In the genomic region with DNA sequence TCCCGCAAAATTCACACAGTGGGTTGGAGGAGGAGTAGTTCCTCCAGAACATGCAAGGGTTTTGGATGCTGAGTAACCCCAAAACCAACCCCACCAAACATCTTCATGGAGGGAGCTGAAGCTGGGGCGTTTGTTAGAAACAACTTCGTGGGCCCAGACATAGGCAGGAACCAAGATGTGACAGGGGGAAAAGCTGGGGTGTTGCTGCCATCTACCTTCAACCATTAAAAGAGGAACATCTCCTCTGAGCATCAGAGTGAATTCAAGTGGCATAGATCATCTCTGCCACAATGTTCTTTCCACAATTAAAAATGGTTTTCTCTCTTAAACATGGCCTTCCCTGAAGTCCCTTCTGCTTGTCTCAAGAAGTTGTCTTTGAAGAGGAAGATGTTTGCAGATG, we compare ENCODE assay signal across 13 cellular contexts. TPM values are rescaled to one million over a fixed set of nuclear protein-coding genes. Genes with fewer than 3 reads are reported as not detected.
DNase-seq lines count a peak whose midpoint lies in the region; ATAC-seq, FAIRE-seq and TF ChIP-seq lines count a peak whose summit lies in the region.
"Had no signal": no experiment of that assay in that cellular context is flagged by ENCODE, and none has a peak within 500 bp of the region (broad histone marks: within the 10 kb centered on the region; RNA-seq: fewer than 3 reads in every experiment).

No MANE protein-coding gene starts in this region.

- 77% methylated on average over 3 of the region's 3 CpGs for WGBS in suprapubic skin

- peaks cover 20% of the 10 kb centered on the region for H3K36me3 Mint-ChIP-seq in CD4-positive, CD25-positive, alpha-beta regulatory T cell

- H3K27me3 Mint-ChIP-seq in CD4-positive, CD25-positive, alpha-beta regulatory T cell = no peaks in the 10 kb centered on the region

- DNase-seq in CD4-positive, CD25-positive, alpha-beta regulatory T cell = peak in 2 of 3 donors; percentile 41 to 43
- DNase-seq in GM12865 (ENCODE audit: low read depth) (peak; percentile 44), KBM-7 (peak; percentile 49), bronchial epithelial cell (ENCODE audit: low read depth) (peak; percentile 21), suprapubic skin (ENCODE audit: low spot score in 2 of 2) (no peak), NCI-H748 treated with DMSO at 0.1 percent for 48 hours (lab: John Stamatoyannopoulos, UW) (no peak)
- DNase-seq: activated CD4-positive, CD25-positive, alpha-beta regulatory T cell treated with anti-CD3 and anti-CD28 coated beads, Interleukin-2, amount 50 U/mL, for 72 hours; GOT3 had no signal

- TF ChIP-seq EP300 in suprapubic skin (IDR thresholded peaks at IDR 0.05) = no peak

- peaks cover 0 to 1% (median 0%) of the 10 kb centered on the region in 7 donors for H3K9me3 Mint-ChIP-seq in CD4-positive, CD25-positive, alpha-beta regulatory T cell

- ATAC-seq in CD4-positive, CD25-positive, alpha-beta regulatory T cell (ENCODE audit: low read depth in 2 of 2) = peak; percentile 37 to 39
- ATAC-seq in HG03135 (IDR thresholded peaks at IDR 0.05; ENCODE audit: unreplicated experiment) = no peak
- ATAC-seq in GM19452 (IDR thresholded peaks at IDR 0.05; ENCODE audit: unreplicated experiment) = no peak

- no peak overlapping the region for H3K4me3 ChIP-seq in CD4-positive, CD25-positive, alpha-beta regulatory T cell (ENCODE audit: low read depth, low read length)
- no peak overlapping the region for H3K4me3 ChIP-seq in GM12865 (ENCODE audit: low read depth, low read length)
- no peak overlapping the region for H3K4me3 ChIP-seq in bronchial epithelial cell (ENCODE audit: low read depth, low read length)
- H3K4me3 ChIP-seq in suprapubic skin = no peak overlapping the region
- H3K4me3 ChIP-seq: hepatocyte, vagina had no signal

- H3K27ac ChIP-seq in CD4-positive, CD25-positive, alpha-beta regulatory T cell (ENCODE audit: insufficient read depth, low read length, poor library complexity, severe bottlenecking) = no peak overlapping the region
- no peak overlapping the region for H3K27ac ChIP-seq in suprapubic skin
- H3K27ac ChIP-seq: vagina had no signal

- in situ Hi-C loops in KBM-7 (cut with MboI; ENCODE audit: low pct_unique_long_range_greater_than_20kb, low sequenced_read_pairs) = no loop called here

- no peaks in the 10 kb centered on the region for H3K4me1 ChIP-seq in CD4-positive, CD25-positive, alpha-beta regulatory T cell (ENCODE audit: control insufficient read depth, insufficient read depth, low read length, poor library complexity, severe bottlenecking)
- no peaks in the 10 kb centered on the region for H3K4me1 ChIP-seq in suprapubic skin
- H3K4me1 ChIP-seq: vagina had no signal

- H3K27me3 ChIP-seq in CD4-positive, CD25-positive, alpha-beta regulatory T cell (ENCODE audit: control insufficient read depth, insufficient read depth, low read length) = no peaks in the 10 kb centered on the region
- H3K27me3 ChIP-seq in bronchial epithelial cell (ENCODE audit: control insufficient read depth, insufficient read depth, low read length) = no peaks in the 10 kb centered on the region
- no peaks in the 10 kb centered on the region for H3K27me3 ChIP-seq in suprapubic skin
- H3K27me3 ChIP-seq: hepatocyte, vagina had no signal

- peaks cover 33 to 53% (median 44%) of the 10 kb centered on the region in 4 donors for H3K4me1 Mint-ChIP-seq in CD4-positive, CD25-positive, alpha-beta regulatory T cell

- H3K36me3 ChIP-seq in CD4-positive, CD25-positive, alpha-beta regulatory T cell (ENCODE audit: control insufficient read depth, insufficient read depth, low read length) = no peaks in the 10 kb centered on the region
- no peaks in the 10 kb centered on the region for H3K36me3 ChIP-seq in bronchial epithelial cell (ENCODE audit: control insufficient read depth, insufficient read depth, low read length)
- H3K36me3 ChIP-seq in suprapubic skin = no peaks in the 10 kb centered on the region
- H3K36me3 ChIP-seq: vagina had no signal

- H3K4me3 Mint-ChIP-seq in CD4-positive, CD25-positive, alpha-beta regulatory T cell = no peak overlapping the region

- peak overlapping the region in 2 of 3 donors; percentile 21 to 36 for H3K27ac Mint-ChIP-seq in CD4-positive, CD25-positive, alpha-beta regulatory T cell

- no peak for FAIRE-seq in bronchial epithelial cell (lab: Jason Lieb, UNC)
- FAIRE-seq: G401.6 had no signal

- no peak for TF ChIP-seq POLR2A in suprapubic skin (IDR thresholded peaks at IDR 0.05)

- TF ChIP-seq CTCF in GM12865 (IDR thresholded peaks at IDR 0.05; ENCODE audit: insufficient read depth, low read depth, low read length, missing control alignments) (peak; percentile 7), bronchial epithelial cell (IDR thresholded peaks at IDR 0.05; ENCODE audit: insufficient read depth, low read length, severe bottlenecking) (no peak), suprapubic skin (IDR thresholded peaks at IDR 0.05) (no peak)

- H3K9me3 ChIP-seq in CD4-positive, CD25-positive, alpha-beta regulatory T cell (ENCODE audit: control insufficient read depth in 2 of 2, low read length in 2 of 2) = no peaks in the 10 kb centered on the region
- H3K9me3 ChIP-seq in suprapubic skin = no peaks in the 10 kb centered on the region
- H3K9me3 ChIP-seq: vagina had no signal

RNA-seq across cellular contexts. Expression of a gene that starts 20.5 kb away (rescaled TPM):
- total RNA-seq in CD4-positive, CD25-positive, alpha-beta regulatory T cell = 59.9 TPM
- polyA plus RNA-seq in CD4-positive, CD25-positive, alpha-beta regulatory T cell = 10 to 100 TPM; 13.6 to 18.1 (median 17.7) TPM
- total RNA-seq in bronchial epithelial cell (0.53 and 1.3 TPM in 2 replicates), suprapubic skin (10 to 100 TPM in 1 of 4 donors, 1 to 10 TPM in 2, under 1 TPM in 1; 0.34 to 11.4 (median 2.2) TPM)

RNA-seq across cellular contexts. Expression of a gene that starts 37.9 kb away (rescaled TPM):
- 10.5 TPM for total RNA-seq in CD4-positive, CD25-positive, alpha-beta regulatory T cell
- polyA plus RNA-seq in CD4-positive, CD25-positive, alpha-beta regulatory T cell = 1 to 10 TPM; 2.3 to 4.0 (median 2.6) TPM
- total RNA-seq in bronchial epithelial cell (7.4 and 7.7 TPM in 2 replicates), suprapubic skin (10 to 100 TPM in 3 of 4 donors, 1 to 10 TPM in 1; 6.5 to 36.5 (median 12.9) TPM)

Comparison
In these comparisons a context has a peak if more than half of its experiments do, and no peak if none do; other contexts are left out.
1. ATAC-seq: peak in CD4-positive, CD25-positive, alpha-beta regulatory T cell (2 of 2); none in HG03135 (single experiment) and GM19452 (single experiment).
2. DNase-seq: peak in CD4-positive, CD25-positive, alpha-beta regulatory T cell (2 of 3), GM12865 (single experiment), KBM-7 (single experiment) and bronchial epithelial cell (single experiment); none in suprapubic skin (0 of 2) and NCI-H748 treated with DMSO at 0.1 percent for 48 hours (single experiment).